In genomic region chr5:67012241-67012640, GRCh38 we compare ENCODE assay signal across 13 cellular contexts.
DNase-seq lines count a peak whose midpoint lies in the region; ATAC-seq and TF ChIP-seq lines count a peak whose summit lies in the region.
"Had no signal": no experiment of that assay in that cellular context is flagged by ENCODE, and none has a peak within 500 bp of the region (broad histone marks: within the 10 kb centered on the region; RNA-seq: fewer than 3 reads in every experiment).

No MANE protein-coding gene starts in this region.

- TF ChIP-seq CTCF in esophagus squamous epithelium (IDR thresholded peaks at IDR 0.05) (no peak), GM13977 (IDR thresholded peaks at IDR 0.05; ENCODE audit: extremely low read depth, insufficient read depth, missing control alignments) (no peak)

- ATAC-seq in activated CD4-positive, alpha-beta T cell treated with anti-CD3 and anti-CD28 coated beads for 36 hours = peak; percentile 85
- ATAC-seq in T-helper 17 cell = no peak
- ATAC-seq: A549, lower lobe of right lung had no signal

- peaks cover 2% of the 10 kb centered on the region for H3K36me3 Mint-ChIP-seq in activated CD4-positive, alpha-beta T cell treated with anti-CD3 and anti-CD28 coated beads for 36 hours (ENCODE audit: low read depth)
- H3K36me3 Mint-ChIP-seq in T-helper 17 cell (ENCODE audit: low read depth) = peaks cover 6% of the 10 kb centered on the region

- peak overlapping the region; percentile 83 to 93 (median 90) for H3K27ac ChIP-seq in esophagus squamous epithelium

- no peaks in the 10 kb centered on the region for H3K9me3 Mint-ChIP-seq in activated CD4-positive, alpha-beta T cell treated with anti-CD3 and anti-CD28 coated beads for 36 hours (ENCODE audit: low read depth)
- H3K9me3 Mint-ChIP-seq: dendritic cell treated with granulocyte-macrophage colony-stimulating factor and Interleukin-4, amounts not matched to agents 40 ng/mL and 50 ng/mL, for 4 days had no signal

- WGBS in esophagus squamous epithelium, 2 donors = 31 to 38% methylated on average over 1 of the region's 1 CpG

- H3K9me3 ChIP-seq in T-helper 17 cell (ENCODE audit: control insufficient read depth, low read length, poor library complexity, severe bottlenecking) = no peaks in the 10 kb centered on the region
- H3K9me3 ChIP-seq in esophagus squamous epithelium = no peaks in the 10 kb centered on the region
- H3K9me3 ChIP-seq: A549, lower lobe of right lung, testis had no signal

- in situ Hi-C loops in GM13977 (cut with MboI; ENCODE audit: low pct_unique_long_range_greater_than_20kb, low sequenced_read_pairs, unreplicated experiment) = no loop called here

- no peaks in the 10 kb centered on the region for H3K27me3 ChIP-seq in esophagus squamous epithelium
- H3K27me3 ChIP-seq: testis had no signal

- no peak overlapping the region for H3K4me3 Mint-ChIP-seq in activated CD4-positive, alpha-beta T cell treated with anti-CD3 and anti-CD28 coated beads for 36 hours
- no peak overlapping the region for H3K4me3 Mint-ChIP-seq in T-helper 17 cell
- H3K4me3 Mint-ChIP-seq: dendritic cell treated with granulocyte-macrophage colony-stimulating factor and Interleukin-4, amounts not matched to agents 40 ng/mL and 50 ng/mL, for 4 days had no signal

- no peak for TF ChIP-seq POLR2A in esophagus squamous epithelium (IDR thresholded peaks at IDR 0.05)

- peaks cover 91% of the 10 kb centered on the region for H3K4me1 Mint-ChIP-seq in activated CD4-positive, alpha-beta T cell treated with anti-CD3 and anti-CD28 coated beads for 36 hours
- peaks cover 75% of the 10 kb centered on the region for H3K4me1 Mint-ChIP-seq in T-helper 17 cell

- peak overlapping the region in 1 of 4 donors; percentile 46 for H3K4me3 ChIP-seq in esophagus squamous epithelium
- H3K4me3 ChIP-seq: A549, lower lobe of right lung, testis had no signal

- H3K27ac Mint-ChIP-seq in activated CD4-positive, alpha-beta T cell treated with anti-CD3 and anti-CD28 coated beads for 36 hours = peak overlapping the region; percentile 71
- peak overlapping the region; percentile 90 for H3K27ac Mint-ChIP-seq in T-helper 17 cell
- H3K27ac Mint-ChIP-seq: dendritic cell treated with granulocyte-macrophage colony-stimulating factor and Interleukin-4, amounts not matched to agents 40 ng/mL and 50 ng/mL, for 4 days had no signal

- H3K36me3 ChIP-seq in esophagus squamous epithelium = no peaks in the 10 kb centered on the region
- H3K36me3 ChIP-seq: lower lobe of right lung had no signal

- POLR2A ChIA-PET in activated CD4-positive, alpha-beta T cell treated with anti-CD3 and anti-CD28 coated beads for 36 hours (lab: Charles Lee) = interaction anchor here (0.5 to 1.0 kb wide), 4 partner anchors 19 to 195 kb away, joined by 3 to 6 read pairs (median 3); no protein-coding TSS in a partner anchor

- peaks cover 32 to 98% (median 39%) of the 10 kb centered on the region in 3 donors for H3K4me1 ChIP-seq in esophagus squamous epithelium

- DNase-seq in activated CD4-positive, alpha-beta T cell treated with anti-CD3 and anti-CD28 coated beads for 36 hours = peak; percentile 56
- no peak for DNase-seq in activated CD4-positive, alpha-beta T cell treated with anti-CD3 and anti-CD28 coated beads, Interleukin-2, amount 50 U/mL, for 4 hours
- DNase-seq in T-helper 17 cell (no peak), esophagus squamous epithelium (lab: John Stamatoyannopoulos, UW) (no peak), GM13977 (ENCODE audit: low spot score) (no peak), amygdala (lab: John Stamatoyannopoulos, UW) (no peak), SKM-1 treated with dmso at 0.1 percent for 144 hours (lab: John Stamatoyannopoulos, UW; ENCODE audit: unreplicated experiment) (no peak)
- peak; percentile 34 for DNase-seq in stimulated activated CD8-positive, alpha-beta memory T cell treated with anti-CD3 and anti-CD28 coated beads, Interleukin-4, amount 100 ng/mL, for 48 hours
- DNase-seq: activated gamma-delta T cell, lower lobe of right lung, testis had no signal

- CTCF ChIA-PET in activated CD4-positive, alpha-beta T cell treated with anti-CD3 and anti-CD28 coated beads for 36 hours (lab: Charles Lee) = interaction anchor here (0.9 to 2.9 kb wide), 3 partner anchors 8 to 27 kb away, joined by 3 to 10 read pairs (median 4); no protein-coding TSS in a partner anchor

- intact Hi-C loops in activated CD4-positive, alpha-beta T cell treated with anti-CD3 and anti-CD28 coated beads for 36 hours (cut with DNase I, micrococcal nuclease) = loop anchor here (1.0 to 10.0 kb wide), 7 partner anchors 8 to 1243 kb away; no protein-coding TSS in a partner anchor
- intact Hi-C loops in esophagus squamous epithelium (cut with DNase I) = no loop called here

- no peaks in the 10 kb centered on the region for H3K27me3 Mint-ChIP-seq in activated CD4-positive, alpha-beta T cell treated with anti-CD3 and anti-CD28 coated beads for 36 hours
- H3K27me3 Mint-ChIP-seq in T-helper 17 cell = no peaks in the 10 kb centered on the region
- H3K27me3 Mint-ChIP-seq: dendritic cell treated with granulocyte-macrophage colony-stimulating factor and Interleukin-4, amounts not matched to agents 40 ng/mL and 50 ng/mL, for 4 days had no signal

Comparison
In these comparisons a context has a peak if more than half of its experiments do, and no peak if none do; other contexts are left out.
1. DNase-seq: peak in activated CD4-positive, alpha-beta T cell treated with anti-CD3 and anti-CD28 coated beads for 36 hours (single experiment) and stimulated activated CD8-positive, alpha-beta memory T cell treated with anti-CD3 and anti-CD28 coated beads, Interleukin-4, amount 100 ng/mL, for 48 hours (single experiment); none in activated CD4-positive, alpha-beta T cell treated with anti-CD3 and anti-CD28 coated beads, Interleukin-2, amount 50 U/mL, for 4 hours (0 of 2), T-helper 17 cell (0 of 3), esophagus squamous epithelium (single experiment), GM13977 (single experiment), amygdala (0 of 56) and SKM-1 treated with dmso at 0.1 percent for 144 hours (single experiment).